ENCODE assay signal across 20 cellular contexts in the genomic region with DNA sequence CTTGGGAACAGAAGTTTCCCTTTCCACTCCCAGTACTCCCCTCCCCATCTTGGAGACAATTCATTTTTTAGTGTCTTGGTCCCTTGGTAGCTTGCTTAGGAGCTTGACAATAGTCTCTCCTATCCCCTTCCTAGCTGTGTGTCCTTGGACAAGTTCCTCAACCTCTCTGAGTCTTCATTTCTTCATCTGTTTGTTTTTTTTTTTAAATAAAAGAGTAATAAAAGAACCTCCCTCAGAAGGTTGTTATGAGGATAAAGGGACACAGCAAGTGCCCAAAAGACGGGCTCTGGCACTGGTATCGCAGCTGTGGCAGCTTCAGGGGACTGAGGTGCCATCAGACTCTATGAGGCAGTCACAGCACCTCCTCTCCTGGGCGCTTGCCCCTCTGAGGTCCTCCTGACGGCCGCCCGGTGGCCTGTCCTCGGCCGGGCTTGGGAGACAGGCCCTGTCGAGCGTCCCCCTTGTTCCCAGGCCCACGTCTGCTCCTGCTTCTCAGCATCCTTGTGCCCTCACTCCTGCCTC.
"Had no signal": no experiment of that assay in that cellular context is flagged by ENCODE, and none has a peak within 500 bp of the region (broad histone marks: within the 10 kb centered on the region; RNA-seq: fewer than 3 reads in every experiment).

No MANE protein-coding gene starts in this region.

- H3K4me3 ChIP-seq: colonic mucosa, lung, mucosa of descending colon, prostate gland, right atrium auricular region, smooth muscle cell, suprapubic skin had no signal

- H3K36me3 ChIP-seq: colonic mucosa, prostate gland, right atrium auricular region, suprapubic skin had no signal

- H3K27ac ChIP-seq: colonic mucosa, prostate gland, right atrium auricular region, suprapubic skin had no signal

- H3K27me3 ChIP-seq: colonic mucosa, right atrium auricular region had no signal

- H3K9me3 ChIP-seq: colonic mucosa, prostate gland, right atrium auricular region, suprapubic skin had no signal

- ATAC-seq: effector memory CD8-positive, alpha-beta T cell; mucosa of descending colon; sciatic nerve; stimulated activated naive CD8-positive, alpha-beta T cell treated with anti-CD3 and anti-CD28 coated beads, Interleukin-15, amount 100 ng/mL, for 72 hours had no signal

- DNase-seq: effector memory CD8-positive, alpha-beta T cell; erythroblast; immature natural killer cell; mucosa of descending colon; naive B cell; nephron progenitor cell; stimulated activated CD4-positive, alpha-beta T cell treated with anti-CD3 and anti-CD28 coated beads, Interleukin-12 subunit alpha, Interleukin-12 subunit beta, amount 100 ng/mL, for 4 hours; stimulated activated CD4-positive, alpha-beta T cell treated with anti-CD3 and anti-CD28 coated beads, Interleukin-1b, Interleukin-23, amount 100 ng/mL, for 48 hours; stimulated activated CD4-positive, alpha-beta T cell treated with anti-CD3 and anti-CD28 coated beads, Interleukin-4, amount 100 ng/mL, for 1 hour; stimulated activated CD8-positive, alpha-beta memory T cell treated with anti-CD3 and anti-CD28 coated beads, Interleukin-4, amount 100 ng/mL, for 48 hours; stimulated activated naive CD4-positive, alpha-beta T cell; stimulated activated naive CD8-positive, alpha-beta T cell treated with anti-CD3 and anti-CD28 coated beads, Interleukin-15, amount 100 ng/mL, for 72 hours; trophoblast cell had no signal

- H3K4me1 ChIP-seq: colonic mucosa, prostate gland, right atrium auricular region had no signal
